22 cellular contexts compared by ENCODE assay signal in genomic region chr10:110577056-110577455, GRCh38.
"Had no signal": no experiment of that assay in that cellular context is flagged by ENCODE, and none has a peak within 500 bp of the region (broad histone marks: within the 10 kb centered on the region; RNA-seq: fewer than 3 reads in every experiment).

No MANE protein-coding gene starts in this region.

- H3K9ac ChIP-seq: parathyroid adenoma had no signal

- H3K27ac ChIP-seq: body of pancreas, gastrocnemius medialis, parathyroid adenoma, suprapubic skin, VCaP had no signal

- H3K4me1 ChIP-seq: parathyroid adenoma had no signal

- DNase-seq: activated CD4-positive, alpha-beta T cell treated with anti-CD3 and anti-CD28 coated beads for 1 hour; activated CD4-positive, alpha-beta T cell treated with anti-CD3 and anti-CD28 coated beads, Interleukin-2, amount 50 U/mL, for 48 hours; activated CD8-positive, alpha-beta memory T cell treated with anti-CD3 and anti-CD28 coated beads, Interleukin-2, amount 50 U/mL, for 48 hours; activated naive CD4-positive, alpha-beta T cell; activated naive CD8-positive, alpha-beta T cell treated with anti-CD3 and anti-CD28 coated beads for 36 hours; activated T-cell treated with anti-CD3 and anti-CD28 coated beads, Interleukin-2, amount 50 U/mL, for 4 hours; body of pancreas; effector CD4-positive, alpha-beta T cell; gastrocnemius medialis; head of caudate nucleus; hypothalamus; islet precursor cell; left cardiac atrium; mesendoderm; mucosa of descending colon; nephron progenitor cell; right cardiac atrium; stimulated activated CD4-positive, alpha-beta T cell treated with anti-CD3 and anti-CD28 coated beads, Interleukin-1b, Interleukin-23, amount 100 ng/mL, for 48 hours had no signal

- H3K27me3 ChIP-seq: body of pancreas, gastrocnemius medialis, suprapubic skin, tibial nerve had no signal

- H3K9me3 ChIP-seq: body of pancreas, gastrocnemius medialis, mucosa of descending colon, suprapubic skin, tibial nerve had no signal

- H3K4me3 ChIP-seq: body of pancreas, gastrocnemius medialis, mucosa of descending colon, suprapubic skin, tibial nerve had no signal

- H2AFZ ChIP-seq: parathyroid adenoma had no signal
